8 cellular contexts compared by ENCODE assay signal in the genomic region with DNA sequence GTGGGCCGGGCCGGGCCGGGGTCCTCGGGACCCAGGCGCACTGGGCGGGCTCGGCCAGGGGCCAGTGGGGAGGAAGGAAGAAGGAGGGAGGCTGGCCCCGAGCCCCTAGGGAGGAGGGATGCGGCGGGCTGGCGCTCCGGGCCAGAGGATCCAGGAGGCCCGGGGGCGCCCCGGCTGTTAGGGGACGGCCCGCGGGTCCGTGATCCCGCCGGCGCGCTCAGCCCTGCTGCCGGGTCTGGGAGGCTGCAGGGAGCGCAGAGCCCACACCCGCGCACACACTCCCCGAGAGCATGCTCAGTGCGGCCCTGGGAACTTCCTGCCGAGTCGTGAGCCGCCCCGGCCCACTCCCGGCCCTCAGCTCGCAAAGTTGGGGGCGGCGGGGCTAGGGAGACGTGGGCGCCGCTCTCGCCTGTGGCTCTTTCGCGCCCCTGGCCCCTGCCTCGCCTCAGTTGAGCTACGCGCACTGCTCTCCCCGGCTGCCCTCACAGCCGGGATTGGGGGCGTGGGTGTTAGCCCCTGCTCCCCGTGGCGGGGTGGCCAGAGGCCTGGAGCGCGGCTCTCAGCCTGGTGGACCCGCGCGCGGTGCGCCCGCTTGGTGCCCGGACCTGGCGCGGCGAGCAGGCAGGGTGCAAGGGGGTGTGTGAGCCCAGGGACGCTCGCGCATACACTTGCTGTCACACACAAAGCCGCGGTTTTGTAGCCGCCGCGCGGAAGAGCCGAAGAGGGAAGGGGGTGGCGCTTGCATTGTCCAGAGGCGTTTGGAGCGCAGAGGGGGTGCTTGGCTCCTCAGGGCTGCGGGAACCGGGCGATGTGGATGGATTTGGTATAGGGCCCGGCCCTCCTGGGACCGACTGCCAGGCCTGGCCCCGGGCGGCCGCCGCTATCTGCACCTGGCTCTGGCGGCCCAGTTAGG.
DNase-seq lines count a peak whose midpoint lies in the region; ATAC-seq and TF ChIP-seq lines count a peak whose summit lies in the region.

No MANE protein-coding gene starts in this region.

- no peaks in the 10 kb centered on the region for H3K4me1 ChIP-seq in endocrine pancreas (ENCODE audit: control insufficient read depth, insufficient read depth, low read length)

- peak; percentile 56 for ATAC-seq in HG02798 (IDR thresholded peaks at IDR 0.05; ENCODE audit: poor library complexity, unreplicated experiment)

- no peak for TF ChIP-seq CTCF in mesothelial cell of epicardium (IDR thresholded peaks at IDR 0.05; ENCODE audit: unreplicated experiment)

- no peaks in the 10 kb centered on the region for H3K9me3 Mint-ChIP-seq in mesothelial cell of epicardium

- H3K9ac ChIP-seq in endocrine pancreas (ENCODE audit: control insufficient read depth, insufficient read depth, low read length), result peak overlapping the region; percentile 65

- peak; percentile 23 for DNase-seq in NCI-H2196 (lab: John Stamatoyannopoulos, UW; ENCODE audit: unreplicated experiment)
- DNase-seq in NCI-H2196 treated with DMSO at 0.1 percent for 48 hours (lab: John Stamatoyannopoulos, UW; ENCODE audit: unreplicated experiment), result no peak
- DNase-seq in NCI-H226, result peak; percentile 54
- peak; percentile 84 for DNase-seq in activated CD8-positive, alpha-beta memory T cell treated with anti-CD3 and anti-CD28 coated beads for 24 hours
- DNase-seq in mesothelial cell of epicardium (ENCODE audit: low spot score in 2 of 2, unreplicated experiment in 2 of 2), result peak; percentile 43 to 76
- DNase-seq in stimulated activated CD8-positive, alpha-beta memory T cell treated with anti-CD3 and anti-CD28 coated beads, Interleukin-4, amount 100 ng/mL, for 1 hour (ENCODE audit: low read depth in 2 of 2, low spot score in 1 of 2), result peak; percentile 27 to 45

- H3K9me3 ChIP-seq in endocrine pancreas (ENCODE audit: control insufficient read depth, low read length), result no peaks in the 10 kb centered on the region

- H3K4me1 Mint-ChIP-seq in mesothelial cell of epicardium, result peaks cover 29% of the 10 kb centered on the region

- H3K27me3 ChIP-seq in endocrine pancreas (ENCODE audit: control insufficient read depth, insufficient read depth, low read length), result no peaks in the 10 kb centered on the region

- H3K4me3 Mint-ChIP-seq in mesothelial cell of epicardium, result peak overlapping the region; percentile 74

- H3K36me3 Mint-ChIP-seq in mesothelial cell of epicardium, result no peaks in the 10 kb centered on the region

- no peak overlapping the region for H3K4me3 ChIP-seq in endocrine pancreas (ENCODE audit: control insufficient read depth, insufficient read depth, low read length)

- H3K27ac Mint-ChIP-seq in mesothelial cell of epicardium, result peak overlapping the region; percentile 50

- H3K27me3 Mint-ChIP-seq in mesothelial cell of epicardium (ENCODE audit: low read depth), result no peaks in the 10 kb centered on the region

- no peaks in the 10 kb centered on the region for H3K36me3 ChIP-seq in endocrine pancreas (ENCODE audit: control insufficient read depth, insufficient read depth, low read length)
